ENCODE assay signal across 13 cellular contexts in the genomic region with DNA sequence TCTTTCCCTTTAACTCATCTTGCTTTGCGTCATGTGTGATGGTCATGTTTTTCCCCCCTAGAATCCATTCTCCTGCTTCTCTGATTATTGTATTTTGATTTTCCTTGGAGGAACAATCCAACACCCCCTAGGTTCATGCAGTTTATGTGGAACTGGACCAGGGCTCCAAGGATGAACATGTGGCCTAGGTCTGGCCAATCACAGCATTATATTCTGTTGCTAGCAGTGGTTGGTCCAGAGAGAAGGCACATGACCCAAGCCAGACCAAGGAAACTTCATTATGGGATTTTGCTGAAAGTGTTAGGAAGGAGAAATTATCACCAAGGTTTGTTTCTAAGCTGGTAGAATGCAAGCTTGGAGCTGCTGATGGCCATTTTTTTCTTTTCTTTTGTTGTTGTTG. TPM values are rescaled to one million over a fixed set of nuclear protein-coding genes. Genes with fewer than 3 reads are reported as not detected.
DNase-seq lines count a peak whose midpoint lies in the region; ATAC-seq and TF ChIP-seq lines count a peak whose summit lies in the region.
"Had no signal": no experiment of that assay in that cellular context is flagged by ENCODE, and none has a peak within 500 bp of the region (broad histone marks: within the 10 kb centered on the region; RNA-seq: fewer than 3 reads in every experiment).

No MANE protein-coding gene starts in this region.

- H3K36me3 Mint-ChIP-seq in stimulated activated naive CD8-positive, alpha-beta T cell treated with anti-CD3 and anti-CD28 coated beads, Interleukin-15, Interleukin-2, amounts not matched to agents 100 ng/mL and 50 ng/mL, for 24 hours (ENCODE audit: low read depth): no peaks in the 10 kb centered on the region
- no peaks in the 10 kb centered on the region for H3K36me3 Mint-ChIP-seq in activated naive CD8-positive, alpha-beta T cell treated with anti-CD3 and anti-CD28 coated beads for 36 hours
- H3K36me3 Mint-ChIP-seq in naive thymus-derived CD8-positive, alpha-beta T cell: no peaks in the 10 kb centered on the region

- no peaks in the 10 kb centered on the region for H3K9me3 Mint-ChIP-seq in stimulated activated naive CD8-positive, alpha-beta T cell treated with anti-CD3 and anti-CD28 coated beads, Interleukin-15, Interleukin-2, amounts not matched to agents 100 ng/mL and 50 ng/mL, for 24 hours
- H3K9me3 Mint-ChIP-seq in activated naive CD8-positive, alpha-beta T cell treated with anti-CD3 and anti-CD28 coated beads for 36 hours: no peaks in the 10 kb centered on the region
- no peaks in the 10 kb centered on the region for H3K9me3 Mint-ChIP-seq in naive thymus-derived CD8-positive, alpha-beta T cell

- peak overlapping the region; percentile 88 for H3K27ac Mint-ChIP-seq in stimulated activated naive CD8-positive, alpha-beta T cell treated with anti-CD3 and anti-CD28 coated beads, Interleukin-15, Interleukin-2, amounts not matched to agents 100 ng/mL and 50 ng/mL, for 24 hours
- H3K27ac Mint-ChIP-seq in activated naive CD8-positive, alpha-beta T cell treated with anti-CD3 and anti-CD28 coated beads for 36 hours: peak overlapping the region; percentile 62
- H3K27ac Mint-ChIP-seq in naive thymus-derived CD8-positive, alpha-beta T cell: peak overlapping the region in 8 of 10 donors; percentile 20 to 90 (median 72)

- no peaks in the 10 kb centered on the region for H3K27me3 Mint-ChIP-seq in stimulated activated naive CD8-positive, alpha-beta T cell treated with anti-CD3 and anti-CD28 coated beads, Interleukin-15, Interleukin-2, amounts not matched to agents 100 ng/mL and 50 ng/mL, for 24 hours
- no peaks in the 10 kb centered on the region for H3K27me3 Mint-ChIP-seq in activated naive CD8-positive, alpha-beta T cell treated with anti-CD3 and anti-CD28 coated beads for 36 hours
- H3K27me3 Mint-ChIP-seq in naive thymus-derived CD8-positive, alpha-beta T cell: no peaks in the 10 kb centered on the region

- ATAC-seq in stimulated activated naive CD8-positive, alpha-beta T cell treated with anti-CD3 and anti-CD28 coated beads, Interleukin-15, Interleukin-2, amounts not matched to agents 100 U/mL and 50 U/mL, for 24 hours: no peak
- ATAC-seq in naive thymus-derived CD8-positive, alpha-beta T cell: no peak
- ATAC-seq in foreskin keratinocyte: no peak

- no peaks in the 10 kb centered on the region for H3K27me3 ChIP-seq in foreskin keratinocyte
- H3K27me3 ChIP-seq: BE2C, pancreas had no signal

- no peak for DNase-seq in stimulated activated naive CD8-positive, alpha-beta T cell treated with anti-CD3 and anti-CD28 coated beads, Interleukin-15, Interleukin-2, amounts not matched to agents 100 U/mL and 50 U/mL, for 24 hours
- DNase-seq in activated naive CD8-positive, alpha-beta T cell treated with anti-CD3 and anti-CD28 coated beads for 36 hours: no peak
- DNase-seq in naive thymus-derived CD8-positive, alpha-beta T cell: no peak
- DNase-seq in T1000 (lab: John Stamatoyannopoulos, UW) (no peak), foreskin keratinocyte (no peak), SIG-M5 treated with dmso at 0.1 percent for 504 hours (lab: John Stamatoyannopoulos, UW; ENCODE audit: unreplicated experiment) (no peak), NOMO-1 treated with DMSO at 0.1 percent for 48 hours (lab: John Stamatoyannopoulos, UW; ENCODE audit: unreplicated experiment) (no peak)
- DNase-seq: BE2C, cerebellar nuclear complex, NCI-H1092, pancreas, SK-N-SH had no signal

- peaks cover 7% of the 10 kb centered on the region for H3K4me1 ChIP-seq in foreskin keratinocyte
- H3K4me1 ChIP-seq: BE2C had no signal

- H3K4me1 Mint-ChIP-seq in stimulated activated naive CD8-positive, alpha-beta T cell treated with anti-CD3 and anti-CD28 coated beads, Interleukin-15, Interleukin-2, amounts not matched to agents 100 ng/mL and 50 ng/mL, for 24 hours (ENCODE audit: low read depth): peaks cover 33% of the 10 kb centered on the region
- H3K4me1 Mint-ChIP-seq in activated naive CD8-positive, alpha-beta T cell treated with anti-CD3 and anti-CD28 coated beads for 36 hours: peaks cover 27% of the 10 kb centered on the region
- peaks cover 3 to 45% (median 28%) of the 10 kb centered on the region in 4 donors for H3K4me1 Mint-ChIP-seq in naive thymus-derived CD8-positive, alpha-beta T cell

- TF ChIP-seq CTCF in foreskin keratinocyte (conservative IDR thresholded peaks at IDR 0.05): no peak

- POLR2A ChIA-PET in naive thymus-derived CD8-positive, alpha-beta T cell (lab: Charles Lee): interaction anchor here (0.7 kb wide), 3 partner anchors 43 to 822 kb away, joined by 3 read pairs; no protein-coding TSS in a partner anchor

- no peak overlapping the region for H3K4me3 Mint-ChIP-seq in stimulated activated naive CD8-positive, alpha-beta T cell treated with anti-CD3 and anti-CD28 coated beads, Interleukin-15, Interleukin-2, amounts not matched to agents 100 ng/mL and 50 ng/mL, for 24 hours
- no peak overlapping the region for H3K4me3 Mint-ChIP-seq in activated naive CD8-positive, alpha-beta T cell treated with anti-CD3 and anti-CD28 coated beads for 36 hours
- peak overlapping the region in 1 of 10 donors; percentile 4 for H3K4me3 Mint-ChIP-seq in naive thymus-derived CD8-positive, alpha-beta T cell

- H3K27ac ChIP-seq in foreskin keratinocyte: no peak overlapping the region

RNA-seq across cellular contexts. Expression of gene PPTC7, which starts 6.9 kb away (rescaled TPM):
- 10 to 100 TPM; 46.2 to 48.3 TPM for total RNA-seq in activated naive CD8-positive, alpha-beta T cell treated with anti-CD3 and anti-CD28 coated beads for 36 hours
- 10 to 100 TPM; 34.4 to 34.8 TPM for total RNA-seq in naive thymus-derived CD8-positive, alpha-beta T cell
- 10 to 100 TPM in 1 of 3 donors, 1 to 10 TPM in 2; 7.6 to 10.2 (median 9.6) TPM for polyA plus RNA-seq in naive thymus-derived CD8-positive, alpha-beta T cell
- total RNA-seq in foreskin keratinocyte: 26.6 and 27.2 TPM in 2 replicates
- polyA plus RNA-seq in foreskin keratinocyte: 9.6 and 12.0 TPM in 2 replicates

RNA-seq across cellular contexts. Expression of gene TCTN1, which starts 23.9 kb away (rescaled TPM):
- total RNA-seq in activated naive CD8-positive, alpha-beta T cell treated with anti-CD3 and anti-CD28 coated beads for 36 hours: 10 to 100 TPM; 11.0 to 13.6 TPM
- 10 to 100 TPM; 13.4 to 16.2 TPM for total RNA-seq in naive thymus-derived CD8-positive, alpha-beta T cell
- 10 to 100 TPM in 2 of 3 donors, 1 to 10 TPM in 1; 8.7 to 16.4 (median 13.6) TPM for polyA plus RNA-seq in naive thymus-derived CD8-positive, alpha-beta T cell
- total RNA-seq in foreskin keratinocyte: 21.4 and 22.7 TPM in 2 replicates
- polyA plus RNA-seq in foreskin keratinocyte: 18.2 and 21.6 TPM in 2 replicates
